Comparison of ENCODE assay signal across 1 cellular context in the genomic region with DNA sequence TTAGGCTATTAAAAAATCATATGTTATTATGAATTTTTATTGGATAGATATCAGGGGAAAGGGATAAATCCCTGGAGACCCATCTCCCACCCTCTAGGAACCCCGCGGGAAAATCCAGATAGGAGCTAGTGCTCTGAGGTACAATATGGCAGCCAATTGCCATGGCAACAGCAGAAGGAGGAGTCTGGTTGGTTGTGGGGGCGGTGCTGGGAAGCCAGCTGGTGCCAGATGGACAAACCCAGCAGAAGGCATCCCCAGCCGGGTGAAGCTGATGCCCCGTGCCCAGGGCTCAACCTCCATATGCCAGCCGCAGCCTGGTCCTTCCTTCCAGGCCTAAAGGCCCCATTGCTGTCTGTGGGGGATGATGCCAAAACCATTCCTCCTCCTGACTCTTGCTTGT.
A peak's percentile ranks its signal among the peaks of the same experiment; 100 is the strongest.
TF ChIP-seq lines count a peak whose summit lies in the region.

No MANE protein-coding gene starts in this region.

TF ChIP-seq in K562, 482 proteins besides CTCF, POLR2A, EP300 and RAD21 (continued from another document):
- no peak for TF ChIP-seq MNT (conservative IDR thresholded peaks at IDR 0.05)
- no peak for TF ChIP-seq ZNF224 (CRISPR knock-in tag; IDR thresholded peaks at IDR 0.05)
- peak in 1 of 3 experiments; percentile 24 for TF ChIP-seq YY1 (IDR thresholded peaks at IDR 0.05; ENCODE audit: borderline replicate concordance in 1 of 3, control insufficient read depth in 1 of 3, extremely low read depth in 1 of 3, insufficient read depth in 3 of 3, insufficient read length in 1 of 3, insufficient replicate concordance in 2 of 3, low read depth in 1 of 3, low read length in 2 of 3)
- 0 out of 2 replicates have a peak, but pooled peaks have one; percentile 34 for TF ChIP-seq TFAP4 (CRISPR knock-in tag; IDR thresholded peaks at IDR 0.05; ENCODE audit: borderline replicate concordance)
- no peak for TF ChIP-seq E2F1 (CRISPR knock-in tag; IDR thresholded peaks at IDR 0.05)
- TF ChIP-seq DDX20 (tag; IDR thresholded peaks at IDR 0.05; ENCODE audit: low read depth) = no peak
- no peak for TF ChIP-seq TCF7L2 (IDR thresholded peaks at IDR 0.05; ENCODE audit: low read depth, low read length)
